Comparison of ENCODE assay signal across 10 cellular contexts in genomic region chr17:56172517-56172982, GRCh38. TPM values are rescaled to one million over a fixed set of nuclear protein-coding genes. Genes with fewer than 3 reads are reported as not detected.
DNase-seq lines count a peak whose midpoint lies in the region; ATAC-seq and TF ChIP-seq lines count a peak whose summit lies in the region.
"Had no signal": no experiment of that assay in that cellular context is flagged by ENCODE, and none has a peak within 500 bp of the region (broad histone marks: within the 10 kb centered on the region; RNA-seq: fewer than 3 reads in every experiment).

No MANE protein-coding gene starts in this region.

- H2AFZ ChIP-seq in Loucy (ENCODE audit: low read length): peak overlapping the region; percentile 78

- CTCF ChIA-PET in Caco-2 (lab: Charles Lee): no interaction called here

- ATAC-seq in GM18870 (IDR thresholded peaks at IDR 0.05; ENCODE audit: unreplicated experiment): no peak
- no peak for ATAC-seq in GM21786 (IDR thresholded peaks at IDR 0.05; ENCODE audit: unreplicated experiment)
- no peak for ATAC-seq in stimulated activated memory B cell treated with anti-CD40 and anti-IgM and Interleukin-4, amounts not matched to agents 10 μg/mL and 1 μg/mL and 100 μg/mL, for 72 hours

- H4K20me1 ChIP-seq in Loucy (ENCODE audit: insufficient read depth, low read length, poor library complexity, severe bottlenecking): no peaks in the 10 kb centered on the region

- H3K27ac Mint-ChIP-seq in Caco-2 (ENCODE audit: unreplicated experiment): peak overlapping the region; percentile 53
- H3K27ac Mint-ChIP-seq in stimulated activated memory B cell treated with anti-CD40 and anti-IgM and Interleukin-4, amounts not matched to agents 10 μg/mL and 1 μg/mL and 100 μg/mL, for 72 hours: no peak overlapping the region

- BruUV-seq in Caco-2 (replicated peaks; lab: Mats Ljungman, UMichigan): no TSS peak

- no peaks in the 10 kb centered on the region for H3K27me3 ChIP-seq in Caco-2 (replicated peaks; ENCODE audit: control insufficient read depth, insufficient read depth, low read length)
- H3K27me3 ChIP-seq in Loucy (ENCODE audit: insufficient read depth, low read length, poor library complexity, severe bottlenecking): no peaks in the 10 kb centered on the region
- no peaks in the 10 kb centered on the region for H3K27me3 ChIP-seq in adipocyte (replicated peaks; ENCODE audit: control insufficient read depth, insufficient read depth, low read length)
- H3K27me3 ChIP-seq: BE2C had no signal

- H3K27me3 Mint-ChIP-seq in Caco-2 (ENCODE audit: insufficient read depth, unreplicated experiment): no peaks in the 10 kb centered on the region
- H3K27me3 Mint-ChIP-seq in stimulated activated memory B cell treated with anti-CD40 and anti-IgM and Interleukin-4, amounts not matched to agents 10 μg/mL and 1 μg/mL and 100 μg/mL, for 72 hours: no peaks in the 10 kb centered on the region

- POLR2A ChIA-PET in Caco-2 (lab: Charles Lee): no interaction called here

- TF ChIP-seq CTCF in Caco-2 (IDR thresholded peaks at IDR 0.05; ENCODE audit: insufficient read depth in 1 of 2, low read depth in 1 of 2, low read length in 1 of 2, severe bottlenecking in 1 of 2, unreplicated experiment in 1 of 2) (no peak), Loucy (conservative IDR thresholded peaks at IDR 0.05; ENCODE audit: low read length) (no peak)

- DNase-seq in Caco-2 (no peak), adipocyte (ENCODE audit: low read depth) (peak; percentile 69), mucosa of gallbladder (ENCODE audit: low spot score) (peak; percentile 33), activated gamma-delta T cell treated with Interleukin-2 at 50 U/mL for 16 hours (no peak)
- DNase-seq: BE2C, retina had no signal

- no peaks in the 10 kb centered on the region for H3K79me2 ChIP-seq in Loucy (ENCODE audit: insufficient read depth, low read length)

- H3K4me1 ChIP-seq in Caco-2 (peaks cover 42% of the 10 kb centered on the region), Loucy (ENCODE audit: insufficient read depth, low read length, poor library complexity, severe bottlenecking) (peaks cover 27% of the 10 kb centered on the region), adipocyte (ENCODE audit: control insufficient read depth, insufficient read depth, low read length) (peaks cover 11% of the 10 kb centered on the region)
- H3K4me1 ChIP-seq: BE2C had no signal

- no peak overlapping the region for H3K4me3 Mint-ChIP-seq in Caco-2 (ENCODE audit: unreplicated experiment)
- H3K4me3 Mint-ChIP-seq in stimulated activated memory B cell treated with anti-CD40 and anti-IgM and Interleukin-4, amounts not matched to agents 10 μg/mL and 1 μg/mL and 100 μg/mL, for 72 hours: no peak overlapping the region

- H3K4me3 ChIP-seq in Caco-2 (ENCODE audit: low read depth, low read length): no peak overlapping the region
- H3K4me3 ChIP-seq in Loucy (ENCODE audit: low read length, poor library complexity, severe bottlenecking): no peak overlapping the region
- H3K4me3 ChIP-seq in adipocyte (ENCODE audit: low read length): no peak overlapping the region

- H3K9me3 Mint-ChIP-seq in Caco-2 (ENCODE audit: unreplicated experiment): no peaks in the 10 kb centered on the region
- H3K9me3 Mint-ChIP-seq in stimulated activated memory B cell treated with anti-CD40 and anti-IgM and Interleukin-4, amounts not matched to agents 10 μg/mL and 1 μg/mL and 100 μg/mL, for 72 hours: no peaks in the 10 kb centered on the region

- H3K36me3 ChIP-seq in Caco-2 (ENCODE audit: control insufficient read depth, insufficient read depth, low read length) (0 out of 2 replicates have a peak, but pooled peaks cover 1% of the 10 kb centered on the region), Loucy (ENCODE audit: insufficient read depth, low read length) (no peaks in the 10 kb centered on the region), adipocyte (ENCODE audit: control insufficient read depth, insufficient read depth, low read length, severe bottlenecking) (no peaks in the 10 kb centered on the region)
- H3K36me3 ChIP-seq: BE2C had no signal

- peaks cover 9% of the 10 kb centered on the region for H3K36me3 Mint-ChIP-seq in Caco-2 (ENCODE audit: insufficient read depth, unreplicated experiment)
- H3K36me3 Mint-ChIP-seq in stimulated activated memory B cell treated with anti-CD40 and anti-IgM and Interleukin-4, amounts not matched to agents 10 μg/mL and 1 μg/mL and 100 μg/mL, for 72 hours: no peaks in the 10 kb centered on the region

- H3K4me1 Mint-ChIP-seq in Caco-2 (ENCODE audit: low read depth, unreplicated experiment): peaks cover 38% of the 10 kb centered on the region
- no peaks in the 10 kb centered on the region for H3K4me1 Mint-ChIP-seq in stimulated activated memory B cell treated with anti-CD40 and anti-IgM and Interleukin-4, amounts not matched to agents 10 μg/mL and 1 μg/mL and 100 μg/mL, for 72 hours

- no peaks in the 10 kb centered on the region for H3F3A ChIP-seq in Loucy (ENCODE audit: low read depth)

- no peaks in the 10 kb centered on the region for H3K9me2 ChIP-seq in Loucy (replicated peaks; ENCODE audit: low read depth, low read length)

- intact Hi-C loops in Caco-2 (cut with micrococcal nuclease; ENCODE audit: unreplicated experiment): no loop called here

- H3K9ac ChIP-seq in Loucy (ENCODE audit: low read depth, low read length, poor library complexity, severe bottlenecking) (no peak overlapping the region), adipocyte (ENCODE audit: low read length) (no peak overlapping the region)

- H3K9me3 ChIP-seq in Caco-2: no peaks in the 10 kb centered on the region
- no peaks in the 10 kb centered on the region for H3K9me3 ChIP-seq in Loucy (ENCODE audit: insufficient read depth, low read depth, low read length)
- no peaks in the 10 kb centered on the region for H3K9me3 ChIP-seq in adipocyte (ENCODE audit: control insufficient read depth, low read length)
- H3K9me3 ChIP-seq: BE2C had no signal

- no peak overlapping the region for H3K4me2 ChIP-seq in Loucy (ENCODE audit: low read depth, low read length, poor library complexity, severe bottlenecking)

RNA-seq across cellular contexts. Expression of gene ANKFN1, which starts 19.3 kb away (rescaled TPM):
- 0.34 and 0.37 TPM in 2 replicates for total RNA-seq in Caco-2 (2022)
- total RNA-seq in mucosa of gallbladder: 1.3 TPM

Comparison
In these comparisons a context has a peak if more than half of its experiments do, and no peak if none do; other contexts are left out.
1. DNase-seq: peak in adipocyte (single experiment) and mucosa of gallbladder (single experiment); none in Caco-2 (0 of 2) and activated gamma-delta T cell treated with Interleukin-2 at 50 U/mL for 16 hours (single experiment).